10 cellular contexts compared by ENCODE assay signal in the genomic region with DNA sequence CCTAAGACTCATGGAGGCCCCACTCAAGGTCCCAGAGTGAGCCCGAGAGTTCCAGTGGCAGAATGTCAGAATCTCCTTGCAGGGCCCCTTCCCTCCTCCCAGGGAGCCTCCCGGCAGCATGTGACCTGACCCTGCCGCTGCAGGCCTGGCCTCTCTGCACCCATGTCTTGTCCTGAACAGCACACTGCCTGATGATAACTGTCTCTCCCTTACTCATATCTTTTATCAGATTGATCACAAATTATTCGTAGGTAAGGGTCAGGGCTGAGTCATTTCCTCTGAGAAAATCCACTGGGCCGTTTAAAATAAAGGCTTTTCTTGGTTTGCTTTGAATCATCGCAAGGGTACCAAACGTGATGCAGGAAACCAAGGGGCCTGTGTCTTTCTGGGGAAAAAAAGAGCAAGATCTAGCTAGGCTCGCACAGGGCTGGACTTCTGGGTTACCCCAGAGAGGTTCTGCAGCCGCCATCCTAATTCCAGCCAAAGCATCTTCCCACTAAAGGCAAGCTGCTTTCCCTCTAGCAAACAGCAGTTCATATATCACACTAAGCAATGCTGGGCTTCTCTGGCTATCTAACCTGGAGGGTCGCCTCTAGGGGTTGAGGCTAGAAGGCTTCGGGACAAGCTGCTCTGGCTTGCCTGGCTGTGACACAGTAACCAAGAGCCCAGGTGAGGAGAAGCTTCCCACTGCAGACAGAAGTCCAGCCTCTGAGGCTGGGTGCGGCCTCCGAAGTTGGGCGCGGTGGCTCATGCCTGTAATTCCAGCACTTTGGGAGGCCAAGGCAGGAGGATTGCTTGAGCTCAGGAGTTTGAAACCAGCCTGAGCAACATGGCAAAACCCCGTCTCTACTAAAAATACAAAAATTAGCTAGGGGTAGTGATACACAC.
DNase-seq lines count a peak whose midpoint lies in the region; ATAC-seq and TF ChIP-seq lines count a peak whose summit lies in the region.
"Had no signal": no experiment of that assay in that cellular context is flagged by ENCODE, and none has a peak within 500 bp of the region (broad histone marks: within the 10 kb centered on the region; RNA-seq: fewer than 3 reads in every experiment).

No MANE protein-coding gene starts in this region.

- H3K4me3 ChIP-seq in cardiac muscle cell: no peak overlapping the region
- H3K4me3 ChIP-seq: BLaER1 treated with 17β-estradiol and CSF1 and Interleukin-3, amounts not matched to agents 10 nM and 100 nM; heart right ventricle had no signal

- ATAC-seq in Right ventricle myocardium superior (ENCODE audit: poor library complexity) (no peak), HG03097 (IDR thresholded peaks at IDR 0.05; ENCODE audit: low FRiP score, unreplicated experiment) (no peak)
- ATAC-seq: heart right ventricle had no signal

- no peaks in the 10 kb centered on the region for H3K9me3 ChIP-seq in cardiac muscle cell (ENCODE audit: low read depth)
- H3K9me3 ChIP-seq: heart right ventricle had no signal

- H3K36me3 ChIP-seq in cardiac muscle cell: no peaks in the 10 kb centered on the region

- no peak for TF ChIP-seq CTCF in cardiac muscle cell (IDR thresholded peaks at IDR 0.05; ENCODE audit: low read depth, low read length)

- H3K27ac ChIP-seq in cardiac muscle cell (peak overlapping the region; percentile 21), caudate nucleus (ENCODE audit: low read depth, low read length) (peak overlapping the region; percentile 97), temporal lobe (ENCODE audit: low read depth, low read length) (peak overlapping the region; percentile 99)
- H3K27ac ChIP-seq: heart right ventricle had no signal

- H3K4me1 ChIP-seq in cardiac muscle cell (ENCODE audit: low read depth): no peaks in the 10 kb centered on the region

- H3K27me3 ChIP-seq in cardiac muscle cell: no peaks in the 10 kb centered on the region
- H3K27me3 ChIP-seq: BLaER1 treated with 17β-estradiol and CSF1 and Interleukin-3, amounts not matched to agents 10 nM and 100 nM; heart right ventricle had no signal

- intact Hi-C loops in Right ventricle myocardium superior (cut with DNase I): no loop called here

- no peak for DNase-seq in cardiac muscle cell (ENCODE audit: low read depth in 1 of 2, low spot score in 1 of 2)
- DNase-seq in Right ventricle myocardium superior: no peak
- peak; percentile 87 for DNase-seq in M059J (ENCODE audit: low read depth)
- DNase-seq in caudate nucleus (lab: John Stamatoyannopoulos, UW): no peak
- no peak for DNase-seq in NAMALWA (ENCODE audit: low spot score)
- DNase-seq in Kasumi-1 (lab: John Stamatoyannopoulos, UW): no peak
- DNase-seq: heart right ventricle had no signal

Comparison
In these comparisons a context has a peak if more than half of its experiments do, and no peak if none do; other contexts are left out.
1. H3K27ac ChIP-seq: peak in every context shown above with its lines; median percentile 99 in temporal lobe; 97 in caudate nucleus; 21 in cardiac muscle cell.